ENCODE assay signal across 11 cellular contexts in genomic region chr5:136193396-136193935, GRCh38. TPM values are rescaled to one million over a fixed set of nuclear protein-coding genes. Genes with fewer than 3 reads are reported as not detected.
DNase-seq lines count a peak whose midpoint lies in the region; ATAC-seq and TF ChIP-seq lines count a peak whose summit lies in the region.
"Had no signal": no experiment of that assay in that cellular context is flagged by ENCODE, and none has a peak within 500 bp of the region (broad histone marks: within the 10 kb centered on the region; RNA-seq: fewer than 3 reads in every experiment).

No MANE protein-coding gene starts in this region.

- H3K4me1 ChIP-seq in esophagus (ENCODE audit: control insufficient read depth in 2 of 2, insufficient read depth in 2 of 2, low read length in 1 of 2) = peaks cover 9 to 19% of the 10 kb centered on the region in 2 donors
- H3K4me1 ChIP-seq in adrenal gland (replicated peaks in 1 of 2) = peaks cover 3 to 16% of the 10 kb centered on the region in 2 donors

- no peaks in the 10 kb centered on the region for H3K9me3 Mint-ChIP-seq in stimulated activated naive CD8-positive, alpha-beta T cell treated with anti-CD3 and anti-CD28 coated beads, Interleukin-15, amount 100 ng/mL, for 72 hours
- H3K9me3 Mint-ChIP-seq: activated T-cell treated with anti-CD3 and anti-CD28 coated beads, Interleukin-2, amount 50 U/mL, for 72 hours; CD8-positive, alpha-beta T cell had no signal

- H3K9me3 ChIP-seq in esophagus (ENCODE audit: control insufficient read depth in 2 of 2, insufficient read depth in 1 of 2, low read depth in 1 of 2, low read length in 1 of 2) = no peaks in the 10 kb centered on the region
- no peaks in the 10 kb centered on the region for H3K9me3 ChIP-seq in neural cell (ENCODE audit: low read length)
- no peaks in the 10 kb centered on the region for H3K9me3 ChIP-seq in adrenal gland (replicated peaks in 1 of 3)
- H3K9me3 ChIP-seq: MG63 had no signal

- no peaks in the 10 kb centered on the region for H4K20me1 ChIP-seq in neural cell (ENCODE audit: insufficient read depth)

- H3K79me2 ChIP-seq in neural cell (replicated peaks; ENCODE audit: insufficient read depth, low read length) = no peaks in the 10 kb centered on the region

- H3K27ac Mint-ChIP-seq in stimulated activated naive CD8-positive, alpha-beta T cell treated with anti-CD3 and anti-CD28 coated beads, Interleukin-15, amount 100 ng/mL, for 72 hours = no peak overlapping the region
- H3K27ac Mint-ChIP-seq: activated T-cell treated with anti-CD3 and anti-CD28 coated beads, Interleukin-2, amount 50 U/mL, for 72 hours; CD8-positive, alpha-beta T cell had no signal

- peak; percentile 12 for ATAC-seq in stimulated activated naive CD8-positive, alpha-beta T cell treated with anti-CD3 and anti-CD28 coated beads, Interleukin-15, amount 100 ng/mL, for 72 hours
- ATAC-seq in stimulated activated naive CD8-positive, alpha-beta T cell treated with anti-CD3 and anti-CD28 coated beads, Interleukin-15, Interleukin-2, amounts not matched to agents 100 U/mL and 50 U/mL, for 24 hours = no peak
- ATAC-seq: CD8-positive, alpha-beta T cell had no signal

- H2AFZ ChIP-seq in neural cell (ENCODE audit: low read depth, low read length) = no peak overlapping the region

- TF ChIP-seq POLR2A in adrenal gland (IDR thresholded peaks at IDR 0.05) = no peak

- DNase-seq in stimulated activated naive CD8-positive, alpha-beta T cell treated with anti-CD3 and anti-CD28 coated beads, Interleukin-15, amount 100 ng/mL, for 72 hours = no peak
- no peak for DNase-seq in stimulated activated naive CD8-positive, alpha-beta T cell treated with anti-CD3 and anti-CD28 coated beads, Interleukin-15, Interleukin-2, amounts not matched to agents 100 U/mL and 50 U/mL, for 24 hours
- DNase-seq in iPS-NIHi7 (ENCODE audit: extremely low spot score) (no peak), cortex of kidney (lab: John Stamatoyannopoulos, UW) (no peak), adrenal gland (no peak)
- DNase-seq in activated CD4-positive, alpha-beta T cell treated with anti-CD3 and anti-CD28 coated beads for 48 hours = no peak
- DNase-seq: activated T-cell treated with anti-CD3 and anti-CD28 coated beads, Interleukin-2, amount 50 U/mL, for 72 hours had no signal

- peaks cover 11% of the 10 kb centered on the region for H3K4me1 Mint-ChIP-seq in stimulated activated naive CD8-positive, alpha-beta T cell treated with anti-CD3 and anti-CD28 coated beads, Interleukin-15, amount 100 ng/mL, for 72 hours

- intact Hi-C loops in adrenal gland (cut with DNase I) = no loop called here

- no peak for TF ChIP-seq EP300 in neural cell (conservative IDR thresholded peaks at IDR 0.05; ENCODE audit: poor library complexity, severe bottlenecking)

- H3K27me3 Mint-ChIP-seq in stimulated activated naive CD8-positive, alpha-beta T cell treated with anti-CD3 and anti-CD28 coated beads, Interleukin-15, amount 100 ng/mL, for 72 hours = peaks cover 82% of the 10 kb centered on the region

- H3K9ac ChIP-seq in neural cell (ENCODE audit: low read length) = peak overlapping the region; percentile 60

- no peaks in the 10 kb centered on the region for H3F3A ChIP-seq in neural cell (ENCODE audit: insufficient read depth, low read length, poor library complexity, severe bottlenecking)

- H3K27me3 ChIP-seq in esophagus (ENCODE audit: control insufficient read depth in 1 of 2, insufficient read depth in 2 of 2, low read length in 2 of 2) = peaks cover 0 to 24% of the 10 kb centered on the region in 2 donors
- peaks cover 47% of the 10 kb centered on the region for H3K27me3 ChIP-seq in neural cell (ENCODE audit: insufficient read depth, low read depth, low read length)
- peaks cover 28% of the 10 kb centered on the region for H3K27me3 ChIP-seq in adrenal gland

- H3K36me3 ChIP-seq in esophagus (ENCODE audit: control insufficient read depth in 2 of 2, insufficient read depth in 2 of 2, low read length in 1 of 2) (no peaks in the 10 kb centered on the region), neural cell (ENCODE audit: insufficient read depth, low read length) (no peaks in the 10 kb centered on the region), adrenal gland (replicated peaks in 1 of 2) (peaks cover 0 to 3% of the 10 kb centered on the region in 2 donors)
- H3K36me3 ChIP-seq: MG63 had no signal

- no peak overlapping the region for H3K4me3 Mint-ChIP-seq in stimulated activated naive CD8-positive, alpha-beta T cell treated with anti-CD3 and anti-CD28 coated beads, Interleukin-15, amount 100 ng/mL, for 72 hours
- H3K4me3 Mint-ChIP-seq: activated T-cell treated with anti-CD3 and anti-CD28 coated beads, Interleukin-2, amount 50 U/mL, for 72 hours; CD8-positive, alpha-beta T cell had no signal

- no peak for TF ChIP-seq RAD21 in neural cell (conservative IDR thresholded peaks at IDR 0.05)

- H3K4me3 ChIP-seq in esophagus (ENCODE audit: low read depth in 1 of 2, low read length in 2 of 2) (peak overlapping the region; percentile 23 to 34), neural cell (ENCODE audit: low read length) (peak overlapping the region; percentile 93), adrenal gland (no peak overlapping the region)

- 36 to 37% methylated on average over 17 of the region's 17 CpGs for WGBS in esophagus, 2 donors
- 46 to 54% (median 49%) methylated on average over 12 to 17 of the region's 17 CpGs for WGBS in adrenal gland, 4 donors

- peak overlapping the region; percentile 78 for H3K4me2 ChIP-seq in neural cell (ENCODE audit: low read length)

- TF ChIP-seq CTCF in neural cell (IDR thresholded peaks at IDR 0.05; ENCODE audit: poor library complexity, severe bottlenecking) (no peak), adrenal gland (IDR thresholded peaks at IDR 0.05) (no peak)

- H3K27ac ChIP-seq in esophagus (ENCODE audit: low read depth in 2 of 2, low read length in 1 of 2) (no peak overlapping the region), neural cell (ENCODE audit: low read length) (no peak overlapping the region), adrenal gland (no peak overlapping the region)

- no peaks in the 10 kb centered on the region for H3K9me2 ChIP-seq in neural cell (ENCODE audit: insufficient read depth, low read length)

TF ChIP-seq in neural cell, 6 proteins besides CTCF, POLR2A, EP300 and RAD21:
- TF ChIP-seq MXI1 (conservative IDR thresholded peaks at IDR 0.05; ENCODE audit: poor library complexity, severe bottlenecking) = no peak
- no peak for TF ChIP-seq SMC3 (conservative IDR thresholded peaks at IDR 0.05; ENCODE audit: poor library complexity)
- TF ChIP-seq EZH2 (IDR thresholded peaks at IDR 0.05; ENCODE audit: borderline replicate concordance, insufficient read depth, low read length, poor library complexity, severe bottlenecking) = no peak
- no peak for TF ChIP-seq REST (IDR thresholded peaks at IDR 0.05; ENCODE audit: borderline replicate concordance)
- no peak for TF ChIP-seq TAF1 (IDR thresholded peaks at IDR 0.05; ENCODE audit: low read depth)
- no peak for TF ChIP-seq POLR2AphosphoS5 (IDR thresholded peaks at IDR 0.05)
TF ChIP-seq in neural cell: peak in this region for 0.

RNA-seq across cellular contexts. Expression of gene SMIM32, which starts 0.5 kb away (rescaled TPM):
- not detected for polyA plus RNA-seq in esophagus
- polyA plus RNA-seq in neural cell = 3.6 and 4.9 TPM in 2 replicates
- 1.9 and 3.7 TPM in 2 replicates for polyA minus RNA-seq in neural cell
- not detected for total RNA-seq in adrenal gland
- polyA plus RNA-seq in adrenal gland = not detected
- total RNA-seq: activated T-cell treated with anti-CD3 and anti-CD28 coated beads, Interleukin-2, amount 50 U/mL, for 72 hours; CD8-positive, alpha-beta T cell had no signal

Comparison
In these comparisons a context has a peak if more than half of its experiments do, and no peak if none do; other contexts are left out.
1. H3K4me3 ChIP-seq: peak in esophagus (2 of 2) and neural cell (single experiment); none in adrenal gland (0 of 4).